In the genomic region with DNA sequence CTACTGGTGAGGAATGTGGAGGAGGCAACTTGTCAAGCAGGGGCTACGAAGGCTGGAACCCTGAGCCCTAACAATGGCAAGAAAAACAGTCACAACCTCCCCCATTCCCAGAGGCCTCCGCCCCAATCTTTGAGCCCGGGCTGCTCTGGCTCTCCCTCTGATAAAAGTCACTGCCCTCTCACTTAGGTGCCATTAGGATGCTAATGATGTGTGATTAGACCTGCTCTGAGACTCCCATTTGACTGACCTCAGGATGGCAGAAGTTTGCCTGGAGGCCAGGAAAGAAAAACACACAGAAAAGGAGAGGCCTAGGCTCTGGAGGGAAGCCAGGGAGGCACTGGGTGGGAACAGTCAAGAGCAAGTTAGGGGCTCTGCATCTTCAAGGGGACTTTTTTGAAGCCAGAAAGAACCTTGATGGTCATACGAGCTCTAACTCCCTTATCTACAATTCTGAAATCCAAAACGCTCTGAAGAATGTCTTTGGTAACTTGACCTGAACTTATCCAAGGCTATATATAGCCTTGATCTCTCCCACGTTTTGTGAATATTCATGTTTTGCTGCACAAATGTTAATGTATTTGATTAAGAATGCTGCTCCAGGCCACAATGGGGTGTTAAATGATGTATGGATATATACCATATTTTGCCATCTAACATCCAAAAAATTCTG, we compare ENCODE assay signal across 1 cellular context.
A peak's percentile ranks its signal among the peaks of the same experiment; 100 is the strongest.
TF ChIP-seq lines count a peak whose summit lies in the region.

No MANE protein-coding gene starts in this region.

TF ChIP-seq in GM23338, 12 proteins besides CTCF, POLR2A, EP300 and RAD21 (continued from another document):
- TF ChIP-seq, protein P1, sequence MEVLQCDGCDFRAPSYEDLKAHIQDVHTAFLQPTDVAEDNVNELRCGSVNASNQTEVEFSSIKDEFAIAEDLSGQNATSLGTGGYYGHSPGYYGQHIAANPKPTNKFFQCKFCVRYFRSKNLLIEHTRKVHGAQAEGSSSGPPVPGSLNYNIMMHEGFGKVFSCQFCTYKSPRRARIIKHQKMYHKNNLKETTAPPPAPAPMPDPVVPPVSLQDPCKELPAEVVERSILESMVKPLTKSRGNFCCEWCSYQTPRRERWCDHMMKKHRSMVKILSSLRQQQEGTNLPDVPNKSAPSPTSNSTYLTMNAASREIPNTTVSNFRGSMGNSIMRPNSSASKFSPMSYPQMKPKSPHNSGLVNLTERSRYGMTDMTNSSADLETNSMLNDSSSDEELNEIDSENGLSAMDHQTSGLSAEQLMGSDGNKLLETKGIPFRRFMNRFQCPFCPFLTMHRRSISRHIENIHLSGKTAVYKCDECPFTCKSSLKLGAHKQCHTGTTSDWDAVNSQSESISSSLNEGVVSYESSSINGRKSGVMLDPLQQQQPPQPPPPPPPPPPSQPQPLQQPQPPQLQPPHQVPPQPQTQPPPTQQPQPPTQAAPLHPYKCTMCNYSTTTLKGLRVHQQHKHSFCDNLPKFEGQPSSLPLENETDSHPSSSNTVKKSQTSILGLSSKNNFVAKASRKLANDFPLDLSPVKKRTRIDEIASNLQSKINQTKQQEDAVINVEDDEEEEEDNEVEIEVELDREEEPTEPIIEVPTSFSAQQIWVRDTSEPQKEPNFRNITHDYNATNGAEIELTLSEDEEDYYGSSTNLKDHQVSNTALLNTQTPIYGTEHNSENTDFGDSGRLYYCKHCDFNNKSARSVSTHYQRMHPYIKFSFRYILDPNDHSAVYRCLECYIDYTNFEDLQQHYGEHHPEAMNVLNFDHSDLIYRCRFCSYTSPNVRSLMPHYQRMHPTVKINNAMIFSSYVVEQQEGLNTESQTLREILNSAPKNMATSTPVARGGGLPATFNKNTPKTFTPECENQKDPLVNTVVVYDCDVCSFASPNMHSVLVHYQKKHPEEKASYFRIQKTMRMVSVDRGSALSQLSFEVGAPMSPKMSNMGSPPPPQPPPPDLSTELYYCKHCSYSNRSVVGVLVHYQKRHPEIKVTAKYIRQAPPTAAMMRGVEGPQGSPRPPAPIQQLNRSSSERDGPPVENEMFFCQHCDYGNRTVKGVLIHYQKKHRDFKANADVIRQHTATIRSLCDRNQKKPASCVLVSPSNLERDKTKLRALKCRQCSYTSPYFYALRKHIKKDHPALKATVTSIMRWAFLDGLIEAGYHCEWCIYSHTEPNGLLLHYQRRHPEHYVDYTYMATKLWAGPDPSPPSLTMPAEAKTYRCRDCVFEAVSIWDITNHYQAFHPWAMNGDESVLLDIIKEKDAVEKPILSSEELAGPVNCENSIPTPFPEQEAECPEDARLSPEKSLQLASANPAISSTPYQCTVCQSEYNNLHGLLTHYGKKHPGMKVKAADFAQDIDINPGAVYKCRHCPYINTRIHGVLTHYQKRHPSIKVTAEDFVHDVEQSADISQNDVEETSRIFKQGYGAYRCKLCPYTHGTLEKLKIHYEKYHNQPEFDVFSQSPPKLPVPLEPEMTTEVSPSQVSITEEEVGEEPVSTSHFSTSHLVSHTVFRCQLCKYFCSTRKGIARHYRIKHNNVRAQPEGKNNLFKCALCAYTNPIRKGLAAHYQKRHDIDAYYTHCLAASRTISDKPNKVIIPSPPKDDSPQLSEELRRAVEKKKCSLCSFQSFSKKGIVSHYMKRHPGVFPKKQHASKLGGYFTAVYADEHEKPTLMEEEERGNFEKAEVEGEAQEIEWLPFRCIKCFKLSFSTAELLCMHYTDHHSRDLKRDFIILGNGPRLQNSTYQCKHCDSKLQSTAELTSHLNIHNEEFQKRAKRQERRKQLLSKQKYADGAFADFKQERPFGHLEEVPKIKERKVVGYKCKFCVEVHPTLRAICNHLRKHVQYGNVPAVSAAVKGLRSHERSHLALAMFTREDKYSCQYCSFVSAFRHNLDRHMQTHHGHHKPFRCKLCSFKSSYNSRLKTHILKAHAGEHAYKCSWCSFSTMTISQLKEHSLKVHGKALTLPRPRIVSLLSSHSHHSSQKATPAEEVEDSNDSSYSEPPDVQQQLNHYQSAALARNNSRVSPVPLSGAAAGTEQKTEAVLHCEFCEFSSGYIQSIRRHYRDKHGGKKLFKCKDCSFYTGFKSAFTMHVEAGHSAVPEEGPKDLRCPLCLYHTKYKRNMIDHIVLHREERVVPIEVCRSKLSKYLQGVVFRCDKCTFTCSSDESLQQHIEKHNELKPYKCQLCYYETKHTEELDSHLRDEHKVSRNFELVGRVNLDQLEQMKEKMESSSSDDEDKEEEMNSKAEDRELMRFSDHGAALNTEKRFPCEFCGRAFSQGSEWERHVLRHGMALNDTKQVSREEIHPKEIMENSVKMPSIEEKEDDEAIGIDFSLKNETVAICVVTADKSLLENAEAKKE (CRISPR knock-in tag; IDR thresholded peaks at IDR 0.05), result peak; percentile 81
- TF ChIP-seq NANOG (IDR thresholded peaks at IDR 0.05; ENCODE audit: borderline replicate concordance), result peak; percentile 37
